ENCODE assay signal across 29 cellular contexts in genomic region chr10:3684891-3685290, GRCh38.
DNase-seq lines count a peak whose midpoint lies in the region; ATAC-seq, FAIRE-seq and TF ChIP-seq lines count a peak whose summit lies in the region.
"Had no signal": no experiment of that assay in that cellular context is flagged by ENCODE, and none has a peak within 500 bp of the region (broad histone marks: within the 10 kb centered on the region; RNA-seq: fewer than 3 reads in every experiment).

No MANE protein-coding gene starts in this region.

- H2BK5ac ChIP-seq in IMR-90 (ENCODE audit: low read depth, low read length, poor library complexity, severe bottlenecking) = no peak overlapping the region

- H3K4me2 ChIP-seq in IMR-90 (ENCODE audit: low read depth, low read length) (no peak overlapping the region), K562 (ENCODE audit: insufficient read depth, low read length) (no peak overlapping the region)

- no peak overlapping the region for H3K18ac ChIP-seq in IMR-90 (ENCODE audit: low read depth, low read length)

- peak overlapping the region in 1 of 2 donors; percentile 25 for H3K4me3 Mint-ChIP-seq in activated T-cell treated with anti-CD3 and anti-CD28 coated beads, Interleukin-2, amount 50 U/mL, for 72 hours
- H3K4me3 Mint-ChIP-seq in activated T-cell treated with anti-CD3 and anti-CD28 coated beads, Interleukin-2, amount 50 U/mL, for 4 hours = no peak overlapping the region
- H3K4me3 Mint-ChIP-seq: CD8-positive, alpha-beta memory T cell had no signal

- POLR2A ChIA-PET in IMR-90 (lab: Charles Lee; ENCODE audit: unreplicated experiment) (no interaction called here), K562 (lab: Yijun Ruan, JAX) (no interaction called here)

- no peak for DNase-seq in activated T-cell treated with anti-CD3 and anti-CD28 coated beads, Interleukin-2, amount 50 U/mL, for 72 hours
- DNase-seq in activated T-cell treated with anti-CD3 and anti-CD28 coated beads, Interleukin-2, amount 50 U/mL, for 4 hours = no peak
- DNase-seq in IMR-90 = no peak
- DNase-seq in K562 (ENCODE audit: extremely low read depth in 1 of 4, low spot score in 3 of 4) = no peak
- DNase-seq: CD8-positive, alpha-beta memory T cell; DMS 273 treated with DMSO at 0.1 percent for 48 hours; DMS79; EL; GDM1; Kasumi-1; NCI-H1092 treated with DMSO at 0.1 percent for 48 hours; NCI-H1436; NCI-H187; NCI-H2081 treated with DMSO at 0.1 percent for 48 hours; NCI-H2171; NCI-H226; NCI-H510A; NCI-H748 treated with DMSO at 0.1 percent for 48 hours; NK-92 treated with Interleukin-12 subunit alpha and Interleukin-12 subunit beta, amount 100 ng/mL, for 24 hours; PC-3; SJCRH30 had no signal

- H3K36me3 Mint-ChIP-seq in activated T-cell treated with anti-CD3 and anti-CD28 coated beads, Interleukin-2, amount 50 U/mL, for 72 hours (ENCODE audit: insufficient read depth in 2 of 2) = no peaks in the 10 kb centered on the region
- H3K36me3 Mint-ChIP-seq in activated T-cell treated with anti-CD3 and anti-CD28 coated beads, Interleukin-2, amount 50 U/mL, for 4 hours (ENCODE audit: insufficient read depth) = no peaks in the 10 kb centered on the region

- TF ChIP-seq CTCF in IMR-90 (conservative IDR thresholded peaks at IDR 0.05; ENCODE audit: low read depth, low read length) (no peak), K562 (IDR thresholded peaks at IDR 0.05 in 2 of 3, conservative IDR thresholded peaks at IDR 0.05 in 1 of 3; ENCODE audit: insufficient read depth in 2 of 3, low read depth in 1 of 3, low read length in 3 of 3) (no peak)

- peaks cover 3% of the 10 kb centered on the region; the same call in 1 of the 2 replicates for H3K4me1 ChIP-seq in IMR-90 (ENCODE audit: control insufficient read depth, insufficient read depth, low read length)
- H3K4me1 ChIP-seq in K562 (replicated peaks in 1 of 2; ENCODE audit: control insufficient read depth in 2 of 2, insufficient read depth in 2 of 2, low read length in 2 of 2) = no peaks in the 10 kb centered on the region
- H3K4me1 ChIP-seq: SJCRH30 had no signal

- peak overlapping the region; percentile 81 for H3K27ac Mint-ChIP-seq in activated T-cell treated with anti-CD3 and anti-CD28 coated beads, Interleukin-2, amount 50 U/mL, for 72 hours
- H3K27ac Mint-ChIP-seq: CD8-positive, alpha-beta memory T cell had no signal

- BruUV-seq in IMR-90 (replicated peaks; lab: Mats Ljungman, UMichigan) (no TSS peak), K562 (replicated peaks; lab: Mats Ljungman, UMichigan) (no TSS peak)

- no peak for FAIRE-seq in K562 (lab: Jason Lieb, UNC)
- FAIRE-seq: GM12891, H54 had no signal

- H4K8ac ChIP-seq in IMR-90 (ENCODE audit: low read depth in 2 of 2, low read length in 2 of 2) = no peak overlapping the region

- no peaks in the 10 kb centered on the region for H3K79me1 ChIP-seq in IMR-90 (ENCODE audit: low read depth in 1 of 2, low read length in 2 of 2)

- H2AFZ ChIP-seq in IMR-90 (replicated peaks; ENCODE audit: low read length, poor library complexity) (no peak overlapping the region), K562 (ENCODE audit: low read depth, low read length) (no peak overlapping the region)

- TF ChIP-seq POLR2A in IMR-90 (IDR thresholded peaks at IDR 0.05; ENCODE audit: low read depth, low read length) = no peak
- no peak for TF ChIP-seq POLR2A in K562 (conservative IDR thresholded peaks at IDR 0.05)

- H3K9me3 ChIP-seq in IMR-90 (ENCODE audit: control insufficient read depth, insufficient read depth, low read length) = no peaks in the 10 kb centered on the region
- no peaks in the 10 kb centered on the region for H3K9me3 ChIP-seq in K562 (replicated peaks; ENCODE audit: control insufficient read depth, insufficient read depth, low read depth, low read length)
- H3K9me3 ChIP-seq: SJCRH30 had no signal

- H3K27me3 ChIP-seq in IMR-90 (ENCODE audit: control insufficient read depth, insufficient read depth, low read length) (no peaks in the 10 kb centered on the region), K562 (ENCODE audit: control insufficient read depth in 2 of 2, insufficient read depth in 2 of 2, low read length in 2 of 2) (peaks cover 0 to 9% of the 10 kb centered on the region in 2 experiments; a peak in 4 of 5 replicates)
- H3K27me3 ChIP-seq: SJCRH30 had no signal

- no peak overlapping the region for H3K56ac ChIP-seq in IMR-90 (ENCODE audit: extremely low read depth, insufficient read depth, low read length)

- H3K23ac ChIP-seq in IMR-90 (ENCODE audit: low read depth, low read length) = no peak overlapping the region

- dilution Hi-C loops in IMR-90 (cut with HindIII; ENCODE audit: low sequenced_read_pairs, unreplicated experiment) = no loop called here

- WGBS in IMR-90 (ENCODE audit: extremely low coverage in 2 of 2, insufficient read length in 1 of 2), 2 experiments = no CpG with 5 or more reads among the region's 2 CpGs
- WGBS in K562 (ENCODE audit: insufficient coverage, low coverage, missing lambda C conversion rate) = 9% methylated on average over 2 of the region's 2 CpGs

- no peak overlapping the region for H2AK9ac ChIP-seq in IMR-90 (replicated peaks; ENCODE audit: low read depth, low read length, poor library complexity)

- H3K9me3 Mint-ChIP-seq in activated T-cell treated with anti-CD3 and anti-CD28 coated beads, Interleukin-2, amount 50 U/mL, for 72 hours = no peaks in the 10 kb centered on the region
- no peaks in the 10 kb centered on the region for H3K9me3 Mint-ChIP-seq in activated T-cell treated with anti-CD3 and anti-CD28 coated beads, Interleukin-2, amount 50 U/mL, for 4 hours
- H3K9me3 Mint-ChIP-seq: CD8-positive, alpha-beta memory T cell had no signal

- no peaks in the 10 kb centered on the region for H3K36me3 ChIP-seq in IMR-90 (ENCODE audit: control insufficient read depth, insufficient read depth, low read length)
- H3K36me3 ChIP-seq in K562 (ENCODE audit: control insufficient read depth, insufficient read depth, low read length) = no peaks in the 10 kb centered on the region
- H3K36me3 ChIP-seq: SJCRH30 had no signal

- peaks cover 26% of the 10 kb centered on the region for H3K4me1 Mint-ChIP-seq in activated T-cell treated with anti-CD3 and anti-CD28 coated beads, Interleukin-2, amount 50 U/mL, for 72 hours (ENCODE audit: low read depth)
- H3K4me1 Mint-ChIP-seq in activated T-cell treated with anti-CD3 and anti-CD28 coated beads, Interleukin-2, amount 50 U/mL, for 4 hours (ENCODE audit: low read depth) = peaks cover 10% of the 10 kb centered on the region

- no peak overlapping the region for H3K4me3 ChIP-seq in IMR-90 (ENCODE audit: insufficient read depth, low read depth, low read length)
- H3K4me3 ChIP-seq in K562 = no peak overlapping the region
- H3K4me3 ChIP-seq: SJCRH30 had no signal

- H3K79me2 ChIP-seq in K562 (ENCODE audit: control insufficient read depth, insufficient read depth, low read length) = no peaks in the 10 kb centered on the region

- H3K4ac ChIP-seq in IMR-90 (ENCODE audit: low read depth, low read length) = no peak overlapping the region

- TF ChIP-seq RAD21 in IMR-90 (IDR thresholded peaks at IDR 0.05; ENCODE audit: low read length) (no peak), K562 (CRISPR knock-in tag; conservative IDR thresholded peaks at IDR 0.05 in 1 of 2, IDR thresholded peaks at IDR 0.05 in 1 of 2) (no peak)

- CTCF ChIA-PET in IMR-90 (lab: Yijun Ruan, JAX) (no interaction called here), K562 (lab: Yijun Ruan, JAX; ENCODE audit: low intra/inter-chr PET ratio) (no interaction called here)

- H3K27me3 Mint-ChIP-seq in activated T-cell treated with anti-CD3 and anti-CD28 coated beads, Interleukin-2, amount 50 U/mL, for 72 hours (ENCODE audit: low read depth) = peaks cover 7% of the 10 kb centered on the region
- H3K27me3 Mint-ChIP-seq in activated T-cell treated with anti-CD3 and anti-CD28 coated beads, Interleukin-2, amount 50 U/mL, for 4 hours (ENCODE audit: low read depth) = no peaks in the 10 kb centered on the region

- no peak overlapping the region for H2BK120ac ChIP-seq in IMR-90 (ENCODE audit: low read depth, low read length)

- no peak overlapping the region for H2BK20ac ChIP-seq in IMR-90 (ENCODE audit: low read depth, low read length)

- H3K9ac ChIP-seq in IMR-90 (ENCODE audit: low read depth, low read length) = no peak overlapping the region
- H3K9ac ChIP-seq in K562 (ENCODE audit: insufficient read depth in 1 of 2, low read depth in 2 of 2, low read length in 2 of 2) = no peak overlapping the region

- ATAC-seq in activated T-cell treated with anti-CD3 and anti-CD28 coated beads, Interleukin-2, amount 50 U/mL, for 72 hours (replicated peaks in 1 of 2) = peak; percentile 40 to 53
- ATAC-seq in activated T-cell treated with anti-CD3 and anti-CD28 coated beads, Interleukin-2, amount 50 U/mL, for 4 hours = no peak
- no peak for ATAC-seq in IMR-90 (ENCODE audit: low read depth)
- ATAC-seq in K562 = no peak
- no peak for ATAC-seq in GM21360 (IDR thresholded peaks at IDR 0.05; ENCODE audit: unreplicated experiment)
- ATAC-seq in HG02678 (IDR thresholded peaks at IDR 0.05; ENCODE audit: unreplicated experiment) = no peak
- ATAC-seq in GM21576 (IDR thresholded peaks at IDR 0.05; ENCODE audit: unreplicated experiment) = no peak
- ATAC-seq: PC-3, Right ventricle myocardium inferior, SK-N-SH treated with all-trans-retinoic acid at 6 μM for 48 hours had no signal

- 0 out of 2 replicates have a peak overlapping the region, but pooled peaks have one; percentile 3 for H3K14ac ChIP-seq in IMR-90 (replicated peaks; ENCODE audit: low read depth, low read length)

- in situ Hi-C loops in IMR-90 (cut with MboI; ENCODE audit: low sequenced_read_pairs) = no loop called here
- in situ Hi-C loops in K562 (cut with MboI) = no loop called here

- no peak overlapping the region for H4K91ac ChIP-seq in IMR-90 (ENCODE audit: insufficient read depth, low read depth, low read length)

- intact Hi-C loops in IMR-90 (cut with micrococcal nuclease) = loop anchor here (5.0 kb wide), 1 partner anchor 77 kb away; no protein-coding TSS in a partner anchor
- intact Hi-C loops in K562 (cut with micrococcal nuclease) = no loop called here

- no peaks in the 10 kb centered on the region for H4K20me1 ChIP-seq in IMR-90 (ENCODE audit: insufficient read depth, low read length)
- H4K20me1 ChIP-seq in K562 (replicated peaks; ENCODE audit: control insufficient read depth, insufficient read depth, low read length) = no peaks in the 10 kb centered on the region

- H3K9me1 ChIP-seq in IMR-90 (ENCODE audit: insufficient read depth, low read length) (no peaks in the 10 kb centered on the region), K562 (ENCODE audit: control insufficient read depth, insufficient read depth, low read length) (no peaks in the 10 kb centered on the region)

- H3K27ac ChIP-seq in IMR-90 (ENCODE audit: insufficient read depth, low read length) (no peak overlapping the region), K562 (ENCODE audit: extremely low read depth, low read depth, low read length) (no peak overlapping the region)
- H3K27ac ChIP-seq: C4-2B, SJCRH30 had no signal

- no peak overlapping the region for H4K5ac ChIP-seq in IMR-90 (ENCODE audit: low read depth, low read length)

- no peak for TF ChIP-seq EP300 in K562 (IDR thresholded peaks at IDR 0.05; ENCODE audit: low read length)

- no peak overlapping the region for H2AK5ac ChIP-seq in IMR-90 (ENCODE audit: low read depth, low read length)

- H2BK15ac ChIP-seq in IMR-90 (ENCODE audit: low read depth, low read length) = no peak overlapping the region

TF ChIP-seq in IMR-90, 13 proteins besides CTCF, POLR2A, EP300 and RAD21 (continues in another document):
- TF ChIP-seq MXI1 (IDR thresholded peaks at IDR 0.05; ENCODE audit: borderline replicate concordance, low read depth, low read length) = no peak

Comparison
In these comparisons a context has a peak if more than half of its experiments do, and no peak if none do; other contexts are left out.
1. ATAC-seq: peak in activated T-cell treated with anti-CD3 and anti-CD28 coated beads, Interleukin-2, amount 50 U/mL, for 72 hours (2 of 2); none in activated T-cell treated with anti-CD3 and anti-CD28 coated beads, Interleukin-2, amount 50 U/mL, for 4 hours (0 of 2), IMR-90 (single experiment), K562 (single experiment), GM21360 (single experiment), HG02678 (single experiment) and GM21576 (single experiment).